In genomic region chr12:132577191-132577920, GRCh38 we compare ENCODE assay signal across 1 cellular context.
TF ChIP-seq lines count a peak whose summit lies in the region.

No MANE protein-coding gene starts in this region.

TF ChIP-seq in GM12878, 131 proteins besides CTCF, POLR2A, EP300 and RAD21:
- TF ChIP-seq KAT2A (conservative IDR thresholded peaks at IDR 0.05; ENCODE audit: control insufficient read depth, low read depth, low read length) = no peak
TF ChIP-seq in GM12878: peak in this region for 0.
